Comparison of ENCODE assay signal across 2 cellular contexts in the genomic region with DNA sequence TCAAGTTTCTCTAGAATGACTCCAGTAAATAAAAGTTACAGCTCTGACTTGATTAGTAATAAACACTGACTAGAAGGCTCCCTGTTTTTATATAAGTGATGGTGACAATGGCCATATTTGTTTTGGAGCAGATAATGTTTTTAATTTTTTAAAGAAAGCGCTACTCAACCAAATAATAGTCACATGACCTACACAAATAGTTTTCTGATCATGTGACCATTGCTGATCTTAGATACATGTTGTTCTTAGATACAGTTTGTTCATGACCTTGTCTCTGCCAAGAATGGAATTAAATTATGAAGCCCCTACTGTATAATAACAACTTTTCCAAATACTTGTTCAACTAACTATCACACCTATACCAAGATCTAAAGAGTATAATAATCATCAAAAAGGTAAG.
TF ChIP-seq lines count a peak whose summit lies in the region.

No MANE protein-coding gene starts in this region.

TF ChIP-seq in A549, 52 proteins besides CTCF, POLR2A, EP300 and RAD21:
- no peak for TF ChIP-seq RCOR1 (IDR thresholded peaks at IDR 0.05; ENCODE audit: low read depth, low read length)
- no peak for TF ChIP-seq HES2 (IDR thresholded peaks at IDR 0.05)
- TF ChIP-seq, protein P1, sequence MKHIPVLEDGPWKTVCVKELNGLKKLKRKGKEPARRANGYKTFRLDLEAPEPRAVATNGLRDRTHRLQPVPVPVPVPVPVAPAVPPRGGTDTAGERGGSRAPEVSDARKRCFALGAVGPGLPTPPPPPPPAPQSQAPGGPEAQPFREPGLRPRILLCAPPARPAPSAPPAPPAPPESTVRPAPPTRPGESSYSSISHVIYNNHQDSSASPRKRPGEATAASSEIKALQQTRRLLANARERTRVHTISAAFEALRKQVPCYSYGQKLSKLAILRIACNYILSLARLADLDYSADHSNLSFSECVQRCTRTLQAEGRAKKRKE (CRISPR knock-in tag; IDR thresholded peaks at IDR 0.05; ENCODE audit: low read depth), result no peak
- TF ChIP-seq, protein P2, sequence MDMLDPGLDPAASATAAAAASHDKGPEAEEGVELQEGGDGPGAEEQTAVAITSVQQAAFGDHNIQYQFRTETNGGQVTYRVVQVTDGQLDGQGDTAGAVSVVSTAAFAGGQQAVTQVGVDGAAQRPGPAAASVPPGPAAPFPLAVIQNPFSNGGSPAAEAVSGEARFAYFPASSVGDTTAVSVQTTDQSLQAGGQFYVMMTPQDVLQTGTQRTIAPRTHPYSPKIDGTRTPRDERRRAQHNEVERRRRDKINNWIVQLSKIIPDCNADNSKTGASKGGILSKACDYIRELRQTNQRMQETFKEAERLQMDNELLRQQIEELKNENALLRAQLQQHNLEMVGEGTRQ (IDR thresholded peaks at IDR 0.05), result peak; percentile 64
- no peak for TF ChIP-seq NPAS2 (CRISPR knock-in tag; IDR thresholded peaks at IDR 0.05; ENCODE audit: borderline replicate concordance)

TF ChIP-seq in GM23338, 12 proteins besides CTCF, POLR2A, EP300 and RAD21:
- no peak for TF ChIP-seq JUNB (IDR thresholded peaks at IDR 0.05; ENCODE audit: unreplicated experiment)
- no peak for TF ChIP-seq REST (IDR thresholded peaks at IDR 0.05; ENCODE audit: unreplicated experiment)
- TF ChIP-seq ZNF114 (CRISPR knock-in tag; IDR thresholded peaks at IDR 0.05), result no peak
- TF ChIP-seq STAT1 (IDR thresholded peaks at IDR 0.05; ENCODE audit: unreplicated experiment), result no peak
